In the genomic region with DNA sequence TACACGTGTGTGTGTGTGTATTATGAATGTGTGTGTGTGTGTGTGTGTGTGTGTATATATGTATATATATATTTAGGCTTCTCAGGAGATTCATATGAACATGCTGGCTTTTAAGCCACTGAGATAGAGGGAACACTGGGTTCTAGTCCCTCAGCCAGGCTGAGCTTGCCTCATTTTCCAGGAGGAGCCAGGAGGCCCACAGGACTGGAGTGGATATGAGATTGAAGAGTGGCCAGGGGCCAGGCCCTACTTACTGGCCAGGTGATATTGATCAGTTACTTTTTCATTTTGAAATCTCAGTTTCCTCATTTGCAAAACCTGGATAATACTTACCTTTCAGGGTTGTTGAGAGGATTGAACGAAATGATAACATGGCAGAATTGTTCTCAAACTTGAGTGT, we compare ENCODE assay signal across 1 cellular context.
TF ChIP-seq lines count a peak whose summit lies in the region.

No MANE protein-coding gene starts in this region.

TF ChIP-seq in HepG2, 621 proteins besides CTCF, POLR2A, EP300 and RAD21 (continued from another document):
- TF ChIP-seq, protein P1, sequence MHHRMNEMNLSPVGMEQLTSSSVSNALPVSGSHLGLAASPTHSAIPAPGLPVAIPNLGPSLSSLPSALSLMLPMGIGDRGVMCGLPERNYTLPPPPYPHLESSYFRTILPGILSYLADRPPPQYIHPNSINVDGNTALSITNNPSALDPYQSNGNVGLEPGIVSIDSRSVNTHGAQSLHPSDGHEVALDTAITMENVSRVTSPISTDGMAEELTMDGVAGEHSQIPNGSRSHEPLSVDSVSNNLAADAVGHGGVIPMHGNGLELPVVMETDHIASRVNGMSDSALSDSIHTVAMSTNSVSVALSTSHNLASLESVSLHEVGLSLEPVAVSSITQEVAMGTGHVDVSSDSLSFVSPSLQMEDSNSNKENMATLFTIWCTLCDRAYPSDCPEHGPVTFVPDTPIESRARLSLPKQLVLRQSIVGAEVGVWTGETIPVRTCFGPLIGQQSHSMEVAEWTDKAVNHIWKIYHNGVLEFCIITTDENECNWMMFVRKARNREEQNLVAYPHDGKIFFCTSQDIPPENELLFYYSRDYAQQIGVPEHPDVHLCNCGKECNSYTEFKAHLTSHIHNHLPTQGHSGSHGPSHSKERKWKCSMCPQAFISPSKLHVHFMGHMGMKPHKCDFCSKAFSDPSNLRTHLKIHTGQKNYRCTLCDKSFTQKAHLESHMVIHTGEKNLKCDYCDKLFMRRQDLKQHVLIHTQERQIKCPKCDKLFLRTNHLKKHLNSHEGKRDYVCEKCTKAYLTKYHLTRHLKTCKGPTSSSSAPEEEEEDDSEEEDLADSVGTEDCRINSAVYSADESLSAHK (CRISPR knock-in tag; IDR thresholded peaks at IDR 0.05; ENCODE audit: borderline replicate concordance) = no peak
- TF ChIP-seq ZNF878 (CRISPR knock-in tag; IDR thresholded peaks at IDR 0.05) (no peak), ZSCAN30 (CRISPR knock-in tag; IDR thresholded peaks at IDR 0.05) (no peak), ZNF776 (CRISPR knock-in tag; IDR thresholded peaks at IDR 0.05) (no peak), POLR2G (IDR thresholded peaks at IDR 0.05; ENCODE audit: low read depth, low read length) (no peak)
